ENCODE assay signal across 1 cellular context in the genomic region with DNA sequence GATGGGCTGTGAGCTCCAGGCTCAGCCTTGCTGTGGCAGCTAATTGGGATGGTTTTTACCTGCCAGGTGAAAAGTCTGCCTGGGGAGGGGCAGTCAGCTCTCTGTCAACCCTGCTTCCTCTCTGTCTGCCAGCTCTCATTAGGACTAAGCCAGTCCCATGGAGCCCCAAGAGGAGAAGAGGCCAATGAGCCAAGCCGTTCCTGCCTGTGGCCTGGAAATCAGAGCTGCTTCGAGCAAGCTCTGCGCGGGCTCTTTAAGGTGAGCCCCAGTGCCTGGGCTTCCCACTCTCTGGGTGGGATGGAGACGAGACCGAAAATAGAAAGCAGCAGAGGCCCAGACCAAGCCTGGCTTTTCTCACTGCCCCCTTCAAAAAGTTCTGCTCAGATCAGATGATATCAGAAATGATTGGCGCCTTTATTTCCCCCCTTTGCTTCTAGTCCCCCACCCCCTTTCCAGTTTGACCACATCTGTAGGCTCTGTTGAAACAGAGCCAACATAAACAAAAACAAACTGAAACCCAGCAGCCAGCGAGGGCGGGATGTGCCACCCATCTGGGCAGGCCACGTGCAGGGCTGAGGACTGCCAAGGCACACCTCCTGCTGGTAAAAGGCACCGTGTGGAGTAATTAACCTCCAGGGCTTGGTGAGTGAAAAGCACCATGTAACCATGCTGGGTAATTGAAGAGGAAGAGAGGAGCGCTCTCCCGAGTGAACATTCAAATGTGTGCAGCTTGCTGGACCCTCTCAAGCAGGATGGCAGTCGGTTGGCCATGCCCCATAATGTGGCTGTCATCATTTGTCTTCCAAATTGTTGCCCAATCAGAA.
TF ChIP-seq lines count a peak whose summit lies in the region.

No MANE protein-coding gene starts in this region.

TF ChIP-seq in IMR-90, 13 proteins besides CTCF, POLR2A, EP300 and RAD21 (continued from another document):
- no peak for TF ChIP-seq RFX5 (IDR thresholded peaks at IDR 0.05; ENCODE audit: low read depth, low read length)
- no peak for TF ChIP-seq FOS (IDR thresholded peaks at IDR 0.05; ENCODE audit: low read depth, low read length)
- no peak for TF ChIP-seq MAZ (IDR thresholded peaks at IDR 0.05; ENCODE audit: borderline replicate concordance, low read depth, low read length)
